8 cellular contexts compared by ENCODE assay signal in the genomic region with DNA sequence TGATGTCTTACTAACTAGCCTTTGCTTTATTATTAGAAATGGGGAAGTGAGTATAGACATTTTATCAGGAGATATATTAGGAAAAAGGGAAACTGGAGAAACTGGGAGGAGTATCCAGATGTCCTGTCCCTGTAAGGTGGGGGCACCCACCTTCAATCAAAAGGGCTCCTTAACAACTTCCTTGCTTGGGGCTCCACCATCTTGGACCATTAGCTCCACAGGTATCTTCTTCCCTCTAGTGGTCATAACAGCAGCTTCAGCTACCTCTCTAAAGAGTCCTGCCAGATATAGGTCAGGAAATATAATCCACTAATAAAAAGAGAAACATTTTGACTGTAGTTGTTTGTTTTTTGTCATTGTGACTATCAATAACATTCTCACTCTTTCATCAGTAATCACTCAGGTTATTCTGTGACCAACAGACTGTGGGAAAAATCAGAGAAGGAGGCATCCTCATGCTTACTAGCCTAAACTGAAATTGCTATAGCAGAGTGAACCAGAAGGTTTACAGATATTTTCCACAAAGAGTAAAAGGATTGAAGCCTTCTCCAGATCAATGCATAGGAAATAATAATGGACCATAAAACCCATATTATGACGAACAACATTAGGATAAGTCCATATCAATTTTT. TPM values are rescaled to one million over a fixed set of nuclear protein-coding genes. Genes with fewer than 3 reads are reported as not detected.
A peak's percentile ranks its signal among the peaks of the same experiment; 100 is the strongest.
DNase-seq lines count a peak whose midpoint lies in the region; ATAC-seq and TF ChIP-seq lines count a peak whose summit lies in the region.

No MANE protein-coding gene starts in this region.

- no peak for DNase-seq in activated CD8-positive, alpha-beta memory T cell treated with anti-CD3 and anti-CD28 coated beads, Interleukin-2, amount 10 ng/mL, durations not matched to agents 7 days and 5 days
- DNase-seq in activated CD8-positive, alpha-beta memory T cell treated with anti-CD3 and anti-CD28 coated beads, Interleukin-2, amount 50 U/mL, for 48 hours = no peak
- DNase-seq in NAMALWA (ENCODE audit: low spot score) = peak; percentile 41
- no peak for DNase-seq in endodermal cell
- DNase-seq in vagina (ENCODE audit: extremely low spot score in 2 of 2) = no peak
- DNase-seq in NCI-H2081 treated with DMSO at 0.1 percent for 48 hours (lab: John Stamatoyannopoulos, UW) = no peak
- no peak for DNase-seq in activated T-cell treated with anti-CD3 and anti-CD28 coated beads, Interleukin-2, amount 50 U/mL, for 48 hours

- H3K27ac Mint-ChIP-seq in activated CD8-positive, alpha-beta memory T cell treated with anti-CD3 and anti-CD28 coated beads, Interleukin-2, amount 10 ng/mL, durations not matched to agents 7 days and 5 days = no peak overlapping the region
- no peak overlapping the region for H3K27ac Mint-ChIP-seq in endodermal cell

- CTCF ChIA-PET in activated CD8-positive, alpha-beta memory T cell treated with anti-CD3 and anti-CD28 coated beads, Interleukin-2, amount 10 ng/mL, durations not matched to agents 7 days and 5 days (lab: Charles Lee) = interaction anchor here (1.0 kb wide), 2 partner anchors 11 to 83 kb away, joined by 3 to 4 read pairs; no protein-coding TSS in a partner anchor

- WGBS in endodermal cell (ENCODE audit: insufficient coverage in 1 of 2, insufficient read length in 1 of 2), 2 experiments = 67 to 83% methylated on average over 1 of the region's 1 CpG

- H3K36me3 ChIP-seq in endodermal cell (ENCODE audit: control insufficient read depth, insufficient read depth, low read length) (no peaks in the 10 kb centered on the region), vagina (no peaks in the 10 kb centered on the region)

- intact Hi-C loops in vagina (cut with DNase I) = no loop called here

- H3K4me3 ChIP-seq in endodermal cell (ENCODE audit: low read length) (no peak overlapping the region), vagina (no peak overlapping the region)

- H3K27me3 ChIP-seq in endodermal cell (ENCODE audit: control insufficient read depth, insufficient read depth, low read length, poor library complexity, severe bottlenecking) (no peaks in the 10 kb centered on the region), vagina (no peaks in the 10 kb centered on the region)

- no peaks in the 10 kb centered on the region for H3K36me3 Mint-ChIP-seq in activated CD8-positive, alpha-beta memory T cell treated with anti-CD3 and anti-CD28 coated beads, Interleukin-2, amount 10 ng/mL, durations not matched to agents 7 days and 5 days
- no peaks in the 10 kb centered on the region for H3K36me3 Mint-ChIP-seq in endodermal cell (ENCODE audit: low read depth)

- H3K27ac ChIP-seq in endodermal cell (ENCODE audit: low read depth, low read length) (no peak overlapping the region), vagina (no peak overlapping the region)

- no peak overlapping the region for H3K4me3 Mint-ChIP-seq in activated CD8-positive, alpha-beta memory T cell treated with anti-CD3 and anti-CD28 coated beads, Interleukin-2, amount 10 ng/mL, durations not matched to agents 7 days and 5 days
- no peak overlapping the region for H3K4me3 Mint-ChIP-seq in endodermal cell

- peak; percentile 49 for ATAC-seq in activated CD8-positive, alpha-beta memory T cell treated with anti-CD3 and anti-CD28 coated beads, Interleukin-2, amount 10 ng/mL, durations not matched to agents 7 days and 5 days
- ATAC-seq in HG02588 (IDR thresholded peaks at IDR 0.05; ENCODE audit: unreplicated experiment) = peak; percentile 86

- TF ChIP-seq POLR2A in vagina (IDR thresholded peaks at IDR 0.05) = no peak

- H3K4me1 ChIP-seq in endodermal cell (ENCODE audit: control insufficient read depth, insufficient read depth, low read length) (no peaks in the 10 kb centered on the region), vagina (no peaks in the 10 kb centered on the region)

- H3K9ac ChIP-seq in endodermal cell (ENCODE audit: extremely low read depth, low read length, poor library complexity, severe bottlenecking) = no peak overlapping the region

- no peaks in the 10 kb centered on the region for H3K9me3 Mint-ChIP-seq in activated CD8-positive, alpha-beta memory T cell treated with anti-CD3 and anti-CD28 coated beads, Interleukin-2, amount 10 ng/mL, durations not matched to agents 7 days and 5 days (ENCODE audit: low read depth)
- peaks cover 6% of the 10 kb centered on the region for H3K9me3 Mint-ChIP-seq in endodermal cell

- H3K4me1 Mint-ChIP-seq in activated CD8-positive, alpha-beta memory T cell treated with anti-CD3 and anti-CD28 coated beads, Interleukin-2, amount 10 ng/mL, durations not matched to agents 7 days and 5 days = no peaks in the 10 kb centered on the region
- H3K4me1 Mint-ChIP-seq in endodermal cell = peaks cover 13% of the 10 kb centered on the region

- H3K9me3 ChIP-seq in endodermal cell (ENCODE audit: control insufficient read depth, low read length) (peaks cover 10% of the 10 kb centered on the region), vagina (no peaks in the 10 kb centered on the region)

- TF ChIP-seq CTCF in endodermal cell (conservative IDR thresholded peaks at IDR 0.05) = peak; percentile 92
- TF ChIP-seq CTCF in vagina (IDR thresholded peaks at IDR 0.05) = no peak

- H3K27me3 Mint-ChIP-seq in activated CD8-positive, alpha-beta memory T cell treated with anti-CD3 and anti-CD28 coated beads, Interleukin-2, amount 10 ng/mL, durations not matched to agents 7 days and 5 days = no peaks in the 10 kb centered on the region
- no peaks in the 10 kb centered on the region for H3K27me3 Mint-ChIP-seq in endodermal cell (ENCODE audit: insufficient read depth)

RNA-seq across cellular contexts. Expression of gene OR51B4, which starts 10.4 kb away (rescaled TPM):
- total RNA-seq in activated CD8-positive, alpha-beta memory T cell treated with anti-CD3 and anti-CD28 coated beads, Interleukin-2, amount 10 ng/mL, durations not matched to agents 7 days and 5 days = not detected
- not detected for total RNA-seq in endodermal cell
- not detected for polyA plus RNA-seq in endodermal cell (2013, experiment 1 of 2)
- polyA plus RNA-seq in endodermal cell (2013, experiment 2 of 2) = not detected
- not detected for total RNA-seq in vagina

RNA-seq across cellular contexts. Expression of gene HBE1, which starts 21.6 kb away (rescaled TPM):
- total RNA-seq in activated CD8-positive, alpha-beta memory T cell treated with anti-CD3 and anti-CD28 coated beads, Interleukin-2, amount 10 ng/mL, durations not matched to agents 7 days and 5 days = not detected
- total RNA-seq in endodermal cell = 1 to 10 TPM in 1 of 2 donors, under 1 TPM in 1; 0.81 to 6.1 TPM
- 2.6 TPM for polyA plus RNA-seq in endodermal cell (2013, experiment 1 of 2)
- polyA plus RNA-seq in endodermal cell (2013, experiment 2 of 2) = 2.6 TPM
- not detected for total RNA-seq in vagina

RNA-seq across cellular contexts. Expression of gene OR51B2, which starts 32.8 kb away (rescaled TPM):
- not detected for total RNA-seq in activated CD8-positive, alpha-beta memory T cell treated with anti-CD3 and anti-CD28 coated beads, Interleukin-2, amount 10 ng/mL, durations not matched to agents 7 days and 5 days
- total RNA-seq in endodermal cell (under 1 TPM in 1 of 2 donors, not detected in 1; 0.51 TPM), vagina (not detected)
- polyA plus RNA-seq in endodermal cell (2013, experiment 1 of 2) = not detected
- not detected for polyA plus RNA-seq in endodermal cell (2013, experiment 2 of 2)

RNA-seq across cellular contexts. Expression of gene HBG2, which starts 36.7 kb away (rescaled TPM):
- total RNA-seq in activated CD8-positive, alpha-beta memory T cell treated with anti-CD3 and anti-CD28 coated beads, Interleukin-2, amount 10 ng/mL, durations not matched to agents 7 days and 5 days = not detected
- total RNA-seq in endodermal cell (under 1 TPM; 0.59 to 0.62 TPM), vagina (not detected)
- polyA plus RNA-seq in endodermal cell (2013, experiment 1 of 2) = not detected
- polyA plus RNA-seq in endodermal cell (2013, experiment 2 of 2) = not detected

RNA-seq across cellular contexts. Expression of gene HBG1, which starts 41.7 kb away (rescaled TPM):
- total RNA-seq in activated CD8-positive, alpha-beta memory T cell treated with anti-CD3 and anti-CD28 coated beads, Interleukin-2, amount 10 ng/mL, durations not matched to agents 7 days and 5 days = not detected
- not detected for total RNA-seq in endodermal cell
- polyA plus RNA-seq in endodermal cell (2013, experiment 1 of 2) = not detected
- polyA plus RNA-seq in endodermal cell (2013, experiment 2 of 2) = not detected
- not detected for total RNA-seq in vagina
